1 cellular context compared by ENCODE assay signal in genomic region chr18:57666818-57667497, GRCh38.
TF ChIP-seq lines count a peak whose summit lies in the region.

No MANE protein-coding gene starts in this region.

TF ChIP-seq in K562, 482 proteins besides CTCF, POLR2A, EP300 and RAD21 (continued from another document and continues in another):
- TF ChIP-seq, protein P1, sequence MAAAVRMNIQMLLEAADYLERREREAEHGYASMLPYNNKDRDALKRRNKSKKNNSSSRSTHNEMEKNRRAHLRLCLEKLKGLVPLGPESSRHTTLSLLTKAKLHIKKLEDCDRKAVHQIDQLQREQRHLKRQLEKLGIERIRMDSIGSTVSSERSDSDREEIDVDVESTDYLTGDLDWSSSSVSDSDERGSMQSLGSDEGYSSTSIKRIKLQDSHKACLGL (CRISPR knock-in tag; IDR thresholded peaks at IDR 0.05; ENCODE audit: borderline replicate concordance, poor library complexity, severe bottlenecking), result no peak
- no peak for TF ChIP-seq ZBTB40 (IDR thresholded peaks at IDR 0.05)
- no peak for TF ChIP-seq ZBTB40 (CRISPR knock-in tag; IDR thresholded peaks at IDR 0.05)
- TF ChIP-seq, protein P2, sequence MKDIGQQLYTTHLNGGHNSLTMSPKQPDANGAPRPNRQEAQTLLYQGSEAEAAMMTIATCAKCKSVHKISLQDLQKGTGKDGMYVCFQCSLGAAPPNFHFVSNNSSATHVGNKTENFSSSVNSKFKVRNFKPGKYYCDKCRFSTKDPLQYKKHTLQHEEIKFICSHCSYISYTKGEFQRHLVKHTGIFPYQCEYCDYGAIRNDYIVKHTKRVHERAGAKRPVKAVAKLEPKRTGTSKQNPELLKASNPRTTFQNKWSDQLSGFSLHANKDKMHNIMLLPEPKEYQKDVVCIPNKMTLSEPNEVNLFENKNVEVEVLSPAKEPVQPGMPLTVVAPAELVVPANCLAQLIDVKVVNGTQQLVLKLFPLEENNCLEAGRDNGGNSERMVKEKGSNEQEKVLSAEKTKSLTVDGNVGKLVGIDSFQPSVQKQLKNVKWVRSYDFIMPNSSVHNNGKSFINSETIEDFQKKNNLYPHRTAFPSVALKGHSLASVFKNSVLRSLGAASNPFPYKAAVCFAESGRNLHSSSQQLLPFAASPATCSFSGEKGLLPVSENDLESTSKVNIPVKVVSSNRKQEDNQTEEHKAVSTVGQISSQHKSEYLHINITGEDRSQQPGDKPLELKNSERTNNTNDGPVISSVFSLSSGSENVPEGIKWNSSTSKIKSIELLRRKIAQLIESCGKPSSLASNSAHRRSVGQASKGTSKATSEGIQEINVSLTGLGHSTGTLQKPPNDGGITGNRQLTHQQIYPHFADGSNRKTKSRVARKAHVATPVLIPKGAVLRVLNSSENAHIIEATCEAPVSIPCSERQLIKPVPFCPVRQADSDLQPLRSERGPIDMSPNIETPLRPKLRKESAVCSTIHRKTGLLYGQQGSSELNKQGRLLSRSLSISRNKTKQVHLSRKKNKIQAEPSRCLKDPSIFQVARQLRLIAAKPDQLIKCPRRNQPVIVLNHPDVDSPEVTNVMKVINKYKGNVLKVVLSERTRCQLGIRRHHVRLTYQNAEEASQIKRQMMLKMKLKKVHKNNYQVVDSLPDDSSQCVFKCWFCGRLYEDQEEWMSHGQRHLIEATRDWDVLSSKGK (CRISPR knock-in tag; IDR thresholded peaks at IDR 0.05), result no peak
- peak; percentile 73 for TF ChIP-seq MEIS2 (IDR thresholded peaks at IDR 0.05; ENCODE audit: partially characterized antibody)
- 0 out of 2 replicates have a peak, but pooled peaks have one; percentile 11 for TF ChIP-seq EGR1 (conservative IDR thresholded peaks at IDR 0.05)
- TF ChIP-seq MECOM (CRISPR knock-in tag; IDR thresholded peaks at IDR 0.05), result peak; percentile 87
- TF ChIP-seq, protein P3, sequence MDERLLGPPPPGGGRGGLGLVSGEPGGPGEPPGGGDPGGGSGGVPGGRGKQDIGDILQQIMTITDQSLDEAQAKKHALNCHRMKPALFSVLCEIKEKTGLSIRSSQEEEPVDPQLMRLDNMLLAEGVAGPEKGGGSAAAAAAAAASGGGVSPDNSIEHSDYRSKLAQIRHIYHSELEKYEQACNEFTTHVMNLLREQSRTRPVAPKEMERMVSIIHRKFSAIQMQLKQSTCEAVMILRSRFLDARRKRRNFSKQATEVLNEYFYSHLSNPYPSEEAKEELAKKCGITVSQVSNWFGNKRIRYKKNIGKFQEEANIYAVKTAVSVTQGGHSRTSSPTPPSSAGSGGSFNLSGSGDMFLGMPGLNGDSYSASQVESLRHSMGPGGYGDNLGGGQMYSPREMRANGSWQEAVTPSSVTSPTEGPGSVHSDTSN (CRISPR knock-in tag; IDR thresholded peaks at IDR 0.05; ENCODE audit: low read depth), result no peak
- TF ChIP-seq, protein P3 (tag; conservative IDR thresholded peaks at IDR 0.05; ENCODE audit: low read depth), result peak; percentile 60
- no peak for TF ChIP-seq ATF1 (CRISPR knock-in tag; IDR thresholded peaks at IDR 0.05)
- peak; percentile 62 for TF ChIP-seq ATF1 (tag; IDR thresholded peaks at IDR 0.05)
- no peak for TF ChIP-seq ZNF764 (CRISPR knock-in tag; IDR thresholded peaks at IDR 0.05; ENCODE audit: low read depth)
- TF ChIP-seq, protein P4, sequence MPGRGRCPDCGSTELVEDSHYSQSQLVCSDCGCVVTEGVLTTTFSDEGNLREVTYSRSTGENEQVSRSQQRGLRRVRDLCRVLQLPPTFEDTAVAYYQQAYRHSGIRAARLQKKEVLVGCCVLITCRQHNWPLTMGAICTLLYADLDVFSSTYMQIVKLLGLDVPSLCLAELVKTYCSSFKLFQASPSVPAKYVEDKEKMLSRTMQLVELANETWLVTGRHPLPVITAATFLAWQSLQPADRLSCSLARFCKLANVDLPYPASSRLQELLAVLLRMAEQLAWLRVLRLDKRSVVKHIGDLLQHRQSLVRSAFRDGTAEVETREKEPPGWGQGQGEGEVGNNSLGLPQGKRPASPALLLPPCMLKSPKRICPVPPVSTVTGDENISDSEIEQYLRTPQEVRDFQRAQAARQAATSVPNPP (IDR thresholded peaks at IDR 0.05; ENCODE audit: borderline replicate concordance, insufficient read depth, insufficient read length), result no peak
- no peak for TF ChIP-seq XRCC3 (IDR thresholded peaks at IDR 0.05)
- TF ChIP-seq ZKSCAN1 (IDR thresholded peaks at IDR 0.05; ENCODE audit: low read depth, low read length), result no peak
- no peak for TF ChIP-seq ZNF165 (CRISPR knock-in tag; IDR thresholded peaks at IDR 0.05; ENCODE audit: borderline replicate concordance)
- TF ChIP-seq RUNX1 (IDR thresholded peaks at IDR 0.05; ENCODE audit: low read depth), result no peak
- 0 out of 2 replicates have a peak, but pooled peaks have one; percentile 39 for TF ChIP-seq MYNN (IDR thresholded peaks at IDR 0.05)
- no peak for TF ChIP-seq MYNN (CRISPR knock-in tag; IDR thresholded peaks at IDR 0.05)
- no peak for TF ChIP-seq XRCC5 (IDR thresholded peaks at IDR 0.05; ENCODE audit: low read depth, low read length)
- peak; percentile 56; the same call in 1 of the 2 replicates for TF ChIP-seq POLR2AphosphoS5 (IDR thresholded peaks at IDR 0.05; ENCODE audit: control insufficient read depth, insufficient read depth, low read depth, low read length)
- no peak for TF ChIP-seq E2F3 (CRISPR knock-in tag; IDR thresholded peaks at IDR 0.05)
- no peak for TF ChIP-seq POLR3G (IDR thresholded peaks at IDR 0.05; ENCODE audit: extremely low read depth, insufficient read length, insufficient replicate concordance)
- no peak for TF ChIP-seq ZSCAN32 (CRISPR knock-in tag; IDR thresholded peaks at IDR 0.05)
- TF ChIP-seq NCOA4 (IDR thresholded peaks at IDR 0.05; ENCODE audit: partially characterized antibody), result no peak
- TF ChIP-seq ELK1 (CRISPR knock-in tag; IDR thresholded peaks at IDR 0.05), result no peak
- no peak for TF ChIP-seq ZBTB7A (IDR thresholded peaks at IDR 0.05; ENCODE audit: borderline replicate concordance, control insufficient read depth, low read depth, low read length)
- no peak for TF ChIP-seq TGIF2 (CRISPR knock-in tag; IDR thresholded peaks at IDR 0.05)
- TF ChIP-seq ZZZ3 (IDR thresholded peaks at IDR 0.05), result no peak
- no peak for TF ChIP-seq ETV6 (IDR thresholded peaks at IDR 0.05; ENCODE audit: borderline replicate concordance in 1 of 2, low read depth in 2 of 2, low read length in 1 of 2)
- no peak for TF ChIP-seq ETV6 (CRISPR knock-in tag; IDR thresholded peaks at IDR 0.05; ENCODE audit: borderline replicate concordance)
- TF ChIP-seq MIER1 (IDR thresholded peaks at IDR 0.05; ENCODE audit: low read depth), result no peak
- no peak for TF ChIP-seq ZNF316 (IDR thresholded peaks at IDR 0.05)
- TF ChIP-seq, protein P5, sequence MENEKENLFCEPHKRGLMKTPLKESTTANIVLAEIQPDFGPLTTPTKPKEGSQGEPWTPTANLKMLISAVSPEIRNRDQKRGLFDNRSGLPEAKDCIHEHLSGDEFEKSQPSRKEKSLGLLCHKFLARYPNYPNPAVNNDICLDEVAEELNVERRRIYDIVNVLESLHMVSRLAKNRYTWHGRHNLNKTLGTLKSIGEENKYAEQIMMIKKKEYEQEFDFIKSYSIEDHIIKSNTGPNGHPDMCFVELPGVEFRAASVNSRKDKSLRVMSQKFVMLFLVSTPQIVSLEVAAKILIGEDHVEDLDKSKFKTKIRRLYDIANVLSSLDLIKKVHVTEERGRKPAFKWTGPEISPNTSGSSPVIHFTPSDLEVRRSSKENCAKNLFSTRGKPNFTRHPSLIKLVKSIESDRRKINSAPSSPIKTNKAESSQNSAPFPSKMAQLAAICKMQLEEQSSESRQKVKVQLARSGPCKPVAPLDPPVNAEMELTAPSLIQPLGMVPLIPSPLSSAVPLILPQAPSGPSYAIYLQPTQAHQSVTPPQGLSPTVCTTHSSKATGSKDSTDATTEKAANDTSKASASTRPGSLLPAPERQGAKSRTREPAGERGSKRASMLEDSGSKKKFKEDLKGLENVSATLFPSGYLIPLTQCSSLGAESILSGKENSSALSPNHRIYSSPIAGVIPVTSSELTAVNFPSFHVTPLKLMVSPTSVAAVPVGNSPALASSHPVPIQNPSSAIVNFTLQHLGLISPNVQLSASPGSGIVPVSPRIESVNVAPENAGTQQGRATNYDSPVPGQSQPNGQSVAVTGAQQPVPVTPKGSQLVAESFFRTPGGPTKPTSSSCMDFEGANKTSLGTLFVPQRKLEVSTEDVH (IDR thresholded peaks at IDR 0.05; ENCODE audit: low read depth, partially characterized antibody), result peak; percentile 33
- no peak for TF ChIP-seq SIN3A (IDR thresholded peaks at IDR 0.05; ENCODE audit: borderline replicate concordance in 2 of 2, control insufficient read depth in 1 of 2, low read depth in 2 of 2, low read length in 2 of 2)
- peak; percentile 51; the same call in 1 of the 2 replicates for TF ChIP-seq HES1 (IDR thresholded peaks at IDR 0.05; ENCODE audit: low read depth)
- TF ChIP-seq ZNF589 (CRISPR knock-in tag; IDR thresholded peaks at IDR 0.05; ENCODE audit: low read depth), result 0 out of 2 replicates have a peak, but pooled peaks have one; percentile 68
- TF ChIP-seq, protein P6, sequence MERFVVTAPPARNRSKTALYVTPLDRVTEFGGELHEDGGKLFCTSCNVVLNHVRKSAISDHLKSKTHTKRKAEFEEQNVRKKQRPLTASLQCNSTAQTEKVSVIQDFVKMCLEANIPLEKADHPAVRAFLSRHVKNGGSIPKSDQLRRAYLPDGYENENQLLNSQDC (CRISPR knock-in tag; IDR thresholded peaks at IDR 0.05), result no peak
- TF ChIP-seq CREB1 (IDR thresholded peaks at IDR 0.05), result peak; percentile 66; the same call in 1 of the 2 replicates
- no peak for TF ChIP-seq CREB1 (CRISPR knock-in tag; IDR thresholded peaks at IDR 0.05)
- TF ChIP-seq HDAC3 (IDR thresholded peaks at IDR 0.05; ENCODE audit: borderline replicate concordance, partially characterized antibody), result peak; percentile 86
